2 cellular contexts compared by ENCODE assay signal in genomic region chr11:12090061-12090572, GRCh38.
A peak's percentile ranks its signal among the peaks of the same experiment; 100 is the strongest.
TF ChIP-seq lines count a peak whose summit lies in the region.

No MANE protein-coding gene starts in this region.

TF ChIP-seq in liver, 16 proteins besides CTCF, POLR2A, EP300 and RAD21:
- TF ChIP-seq, protein P1, sequence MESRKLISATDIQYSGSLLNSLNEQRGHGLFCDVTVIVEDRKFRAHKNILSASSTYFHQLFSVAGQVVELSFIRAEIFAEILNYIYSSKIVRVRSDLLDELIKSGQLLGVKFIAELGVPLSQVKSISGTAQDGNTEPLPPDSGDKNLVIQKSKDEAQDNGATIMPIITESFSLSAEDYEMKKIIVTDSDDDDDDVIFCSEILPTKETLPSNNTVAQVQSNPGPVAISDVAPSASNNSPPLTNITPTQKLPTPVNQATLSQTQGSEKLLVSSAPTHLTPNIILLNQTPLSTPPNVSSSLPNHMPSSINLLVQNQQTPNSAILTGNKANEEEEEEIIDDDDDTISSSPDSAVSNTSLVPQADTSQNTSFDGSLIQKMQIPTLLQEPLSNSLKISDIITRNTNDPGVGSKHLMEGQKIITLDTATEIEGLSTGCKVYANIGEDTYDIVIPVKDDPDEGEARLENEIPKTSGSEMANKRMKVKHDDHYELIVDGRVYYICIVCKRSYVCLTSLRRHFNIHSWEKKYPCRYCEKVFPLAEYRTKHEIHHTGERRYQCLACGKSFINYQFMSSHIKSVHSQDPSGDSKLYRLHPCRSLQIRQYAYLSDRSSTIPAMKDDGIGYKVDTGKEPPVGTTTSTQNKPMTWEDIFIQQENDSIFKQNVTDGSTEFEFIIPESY (IDR thresholded peaks at IDR 0.05): no peak
- TF ChIP-seq SP1 (IDR thresholded peaks at IDR 0.05): no peak
- peak; percentile 20 for TF ChIP-seq MAX (IDR thresholded peaks at IDR 0.05)
- no peak for TF ChIP-seq TAF1 (conservative IDR thresholded peaks at IDR 0.05)
- no peak for TF ChIP-seq REST (IDR thresholded peaks at IDR 0.05)

TF ChIP-seq in HepG2, 621 proteins besides CTCF, POLR2A, EP300 and RAD21 (continued from another document):
- TF ChIP-seq ZNF512 (CRISPR knock-in tag; IDR thresholded peaks at IDR 0.05) (no peak), ZXDC (CRISPR knock-in tag; IDR thresholded peaks at IDR 0.05) (no peak), MEIS1 (CRISPR knock-in tag; IDR thresholded peaks at IDR 0.05; ENCODE audit: borderline replicate concordance) (no peak), HMG20A (CRISPR knock-in tag; IDR thresholded peaks at IDR 0.05; ENCODE audit: borderline replicate concordance) (no peak), KDM1A (CRISPR knock-in tag; IDR thresholded peaks at IDR 0.05) (no peak), ASH2L (IDR thresholded peaks at IDR 0.05; ENCODE audit: insufficient read length, low read depth, low read length) (no peak), KLF13 (CRISPR knock-in tag; IDR thresholded peaks at IDR 0.05) (no peak), XRCC5 (optimal IDR thresholded peaks at IDR 0.05; ENCODE audit: low read length) (no peak), RCOR2 (CRISPR knock-in tag; IDR thresholded peaks at IDR 0.05) (no peak), MTA1 (CRISPR knock-in tag; IDR thresholded peaks at IDR 0.05; ENCODE audit: borderline replicate concordance) (no peak), ZGPAT (CRISPR knock-in tag; IDR thresholded peaks at IDR 0.05) (no peak), PREB (CRISPR knock-in tag; IDR thresholded peaks at IDR 0.05) (no peak)
- TF ChIP-seq, protein P2, sequence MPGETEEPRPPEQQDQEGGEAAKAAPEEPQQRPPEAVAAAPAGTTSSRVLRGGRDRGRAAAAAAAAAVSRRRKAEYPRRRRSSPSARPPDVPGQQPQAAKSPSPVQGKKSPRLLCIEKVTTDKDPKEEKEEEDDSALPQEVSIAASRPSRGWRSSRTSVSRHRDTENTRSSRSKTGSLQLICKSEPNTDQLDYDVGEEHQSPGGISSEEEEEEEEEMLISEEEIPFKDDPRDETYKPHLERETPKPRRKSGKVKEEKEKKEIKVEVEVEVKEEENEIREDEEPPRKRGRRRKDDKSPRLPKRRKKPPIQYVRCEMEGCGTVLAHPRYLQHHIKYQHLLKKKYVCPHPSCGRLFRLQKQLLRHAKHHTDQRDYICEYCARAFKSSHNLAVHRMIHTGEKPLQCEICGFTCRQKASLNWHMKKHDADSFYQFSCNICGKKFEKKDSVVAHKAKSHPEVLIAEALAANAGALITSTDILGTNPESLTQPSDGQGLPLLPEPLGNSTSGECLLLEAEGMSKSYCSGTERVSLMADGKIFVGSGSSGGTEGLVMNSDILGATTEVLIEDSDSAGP (CRISPR knock-in tag; IDR thresholded peaks at IDR 0.05; ENCODE audit: borderline replicate concordance): no peak
